Comparison of ENCODE assay signal across 8 cellular contexts in genomic region chr19:14406645-14407331, GRCh38. TPM values are rescaled to one million over a fixed set of nuclear protein-coding genes. Genes with fewer than 3 reads are reported as not detected.
DNase-seq lines count a peak whose midpoint lies in the region; ATAC-seq and TF ChIP-seq lines count a peak whose summit lies in the region.

No MANE protein-coding gene starts in this region.

- H3K4me1 ChIP-seq in right cardiac atrium (ENCODE audit: control insufficient read depth, insufficient read depth, low read length) (no peaks in the 10 kb centered on the region), uterus (peaks cover 0 to 4% of the 10 kb centered on the region in 2 donors), mucosa of descending colon (ENCODE audit: low read depth) (peaks cover 25% of the 10 kb centered on the region)

- no peak overlapping the region for H3K4me3 Mint-ChIP-seq in memory B cell

- H3K9me3 Mint-ChIP-seq in activated naive CD4-positive, alpha-beta T cell treated with anti-CD3 and anti-CD28 coated beads, Interleukin-2, amount 50 U/mL, for 72 hours, result no peaks in the 10 kb centered on the region
- H3K9me3 Mint-ChIP-seq in memory B cell, result no peaks in the 10 kb centered on the region

- ATAC-seq in left ventricle myocardium superior (no peak), right cardiac atrium (no peak), memory B cell (ENCODE audit: low read depth) (no peak), GM21423 (IDR thresholded peaks at IDR 0.05; ENCODE audit: unreplicated experiment) (no peak), mucosa of descending colon (no peak)
- no peak for ATAC-seq in activated naive CD4-positive, alpha-beta T cell treated with anti-CD3 and anti-CD28 coated beads, Interleukin-2, amount 50 U/mL, for 72 hours

- H3K4me3 ChIP-seq in right cardiac atrium (ENCODE audit: low read length), result no peak overlapping the region
- no peak overlapping the region for H3K4me3 ChIP-seq in uterus
- no peak overlapping the region for H3K4me3 ChIP-seq in mucosa of descending colon

- TF ChIP-seq POLR2A in uterus (IDR thresholded peaks at IDR 0.05), result no peak

- H3K27ac Mint-ChIP-seq in activated naive CD4-positive, alpha-beta T cell treated with anti-CD3 and anti-CD28 coated beads, Interleukin-2, amount 50 U/mL, for 72 hours, result peak overlapping the region; percentile 92 to 95
- H3K27ac Mint-ChIP-seq in memory B cell, result peak overlapping the region; percentile 70

- DNase-seq in left ventricle myocardium superior (peak; percentile 38), right cardiac atrium (no peak), memory B cell (ENCODE audit: low spot score in 2 of 2) (no peak), uterus (no peak), NCI-H1105 (lab: John Stamatoyannopoulos, UW) (no peak), mucosa of descending colon (no peak)
- DNase-seq in activated naive CD4-positive, alpha-beta T cell treated with anti-CD3 and anti-CD28 coated beads, Interleukin-2, amount 50 U/mL, for 72 hours (ENCODE audit: low spot score in 2 of 2), result no peak

- H3K36me3 ChIP-seq in uterus (no peaks in the 10 kb centered on the region), mucosa of descending colon (ENCODE audit: low read depth) (peaks cover 13% of the 10 kb centered on the region)

- H3K27ac ChIP-seq in right cardiac atrium (ENCODE audit: low read length) (no peak overlapping the region), uterus (peak overlapping the region; percentile 73 to 86)

- TF ChIP-seq CTCF in uterus (IDR thresholded peaks at IDR 0.05) (no peak), mucosa of descending colon (IDR thresholded peaks at IDR 0.05) (no peak)

- WGBS in right cardiac atrium, result 90% methylated on average over 26 of the region's 26 CpGs

- intact Hi-C loops in left ventricle myocardium superior (cut with micrococcal nuclease), result no loop called here
- intact Hi-C loops in right cardiac atrium (cut with DNase I), result no loop called here
- intact Hi-C loops in uterus (cut with DNase I; ENCODE audit: low total_unique reads), result no loop called here
- intact Hi-C loops in mucosa of descending colon (cut with DNase I, micrococcal nuclease), result no loop called here

- H3K27me3 Mint-ChIP-seq in memory B cell, result no peaks in the 10 kb centered on the region

- peaks cover 40 to 49% of the 10 kb centered on the region in 2 donors for H3K36me3 Mint-ChIP-seq in activated naive CD4-positive, alpha-beta T cell treated with anti-CD3 and anti-CD28 coated beads, Interleukin-2, amount 50 U/mL, for 72 hours
- peaks cover 38% of the 10 kb centered on the region for H3K36me3 Mint-ChIP-seq in memory B cell

- H3K27me3 ChIP-seq in right cardiac atrium (ENCODE audit: control insufficient read depth, insufficient read depth), result no peaks in the 10 kb centered on the region
- no peaks in the 10 kb centered on the region for H3K27me3 ChIP-seq in uterus

- H3K4me1 Mint-ChIP-seq in memory B cell, result peaks cover 34% of the 10 kb centered on the region

- H3K9me3 ChIP-seq in right cardiac atrium (ENCODE audit: control insufficient read depth, low read length) (no peaks in the 10 kb centered on the region), uterus (no peaks in the 10 kb centered on the region), mucosa of descending colon (no peaks in the 10 kb centered on the region)

RNA-seq across cellular contexts. Expression of gene DDX39A, which starts 12.4 kb away (rescaled TPM):
- total RNA-seq in left ventricle myocardium superior, result 32.4 TPM
- 10 to 100 TPM; 20.7 to 34.7 (median 30.2) TPM for total RNA-seq in right cardiac atrium
- 30.3 TPM for polyA plus RNA-seq in right cardiac atrium
- total RNA-seq in activated naive CD4-positive, alpha-beta T cell treated with anti-CD3 and anti-CD28 coated beads, Interleukin-2, amount 50 U/mL, for 72 hours, result 100 to 1,000 TPM; 208 to 217 TPM
- total RNA-seq in uterus, result 10 to 100 TPM; 41.3 to 91.2 (median 52.8) TPM
- 10 to 100 TPM; 56.9 to 85.5 (median 66.5) TPM for total RNA-seq in mucosa of descending colon

RNA-seq across cellular contexts. Expression of gene ADGRE5, which starts 25.5 kb away (rescaled TPM):
- total RNA-seq in left ventricle myocardium superior (39.5 TPM), right cardiac atrium (10 to 100 TPM; 27.6 to 41.0 (median 35.1) TPM), uterus (100 to 1,000 TPM in 1 of 4 donors, 10 to 100 TPM in 3; 32.1 to 217 (median 57.7) TPM), mucosa of descending colon (100 to 1,000 TPM in 2 of 3 donors, 10 to 100 TPM in 1; 92.7 to 130 (median 127) TPM)
- 17.7 TPM for polyA plus RNA-seq in right cardiac atrium
- 100 to 1,000 TPM; 222 to 256 TPM for total RNA-seq in activated naive CD4-positive, alpha-beta T cell treated with anti-CD3 and anti-CD28 coated beads, Interleukin-2, amount 50 U/mL, for 72 hours

RNA-seq across cellular contexts. Expression of gene PKN1, which starts 26.3 kb away (rescaled TPM):
- total RNA-seq in left ventricle myocardium superior (162 TPM), right cardiac atrium (100 to 1,000 TPM; 122 to 138 (median 130) TPM), uterus (100 to 1,000 TPM in 1 of 4 donors, 10 to 100 TPM in 3; 56.2 to 129 (median 82.4) TPM), mucosa of descending colon (100 to 1,000 TPM in 1 of 3 donors, 10 to 100 TPM in 2; 30.1 to 117 (median 42.0) TPM)
- 79.3 TPM for polyA plus RNA-seq in right cardiac atrium
- 100 to 1,000 TPM; 105 to 192 TPM for total RNA-seq in activated naive CD4-positive, alpha-beta T cell treated with anti-CD3 and anti-CD28 coated beads, Interleukin-2, amount 50 U/mL, for 72 hours
